Comparison of ENCODE assay signal across 8 cellular contexts in genomic region chr1:19311931-19312781, GRCh38. TPM values are rescaled to one million over a fixed set of nuclear protein-coding genes. Genes with fewer than 3 reads are reported as not detected.
DNase-seq lines count a peak whose midpoint lies in the region; ATAC-seq, FAIRE-seq and TF ChIP-seq lines count a peak whose summit lies in the region.

AKR7A2 (minus strand) TSS chr1:19312144; CDS start chr1:19312124, 20 bp downstream.
SLC66A1 (plus strand) TSS chr1:19312326; CDS start chr1:19317678, 5,352 bp downstream.

- ATAC-seq in GM19043 (IDR thresholded peaks at IDR 0.05; ENCODE audit: low read depth, unreplicated experiment) = peak; percentile 55
- ATAC-seq in HG03342 (IDR thresholded peaks at IDR 0.05; ENCODE audit: unreplicated experiment) = peak; percentile 69

- H3K4me1 ChIP-seq in kidney (ENCODE audit: control insufficient read depth in 1 of 2, insufficient read depth in 1 of 2, low read depth in 1 of 2, low read length in 2 of 2) = peaks cover 13 to 23% of the 10 kb centered on the region in 2 donors

- TF ChIP-seq CTCF in AG10803 (conservative IDR thresholded peaks at IDR 0.05; ENCODE audit: low read length) (0 out of 2 replicates have a peak, but pooled peaks have one; percentile 2), kidney (IDR thresholded peaks at IDR 0.05; ENCODE audit: borderline replicate concordance, extremely low read depth, insufficient read depth) (no peak)

- DNase-seq in AG10803 (ENCODE audit: low read depth) (peak; percentile 89), NCI-H345 treated with DMSO at 0.1 percent for 48 hours (lab: John Stamatoyannopoulos, UW; ENCODE audit: unreplicated experiment) (peak; percentile 84), cerebellum (ENCODE audit: low spot score) (peak; percentile 99), kidney (peak; percentile 97)
- peak; percentile 80 to 81 for DNase-seq in activated CD4-positive, alpha-beta T cell treated with anti-CD3 and anti-CD28 coated beads for 24 hours (ENCODE audit: low read depth in 2 of 2)
- peak; percentile 88 to 89 for DNase-seq in stimulated activated CD4-positive, alpha-beta T cell treated with anti-CD3 and anti-CD28 coated beads, Interleukin-15, amount 100 ng/mL, for 1 hour (ENCODE audit: low read depth in 1 of 2, low spot score in 1 of 2)

- H3K27ac ChIP-seq in kidney (ENCODE audit: low read depth in 2 of 2, low read length in 2 of 2) = peak within 1 kb of the TSS; percentile 61 to 69

- H3K36me3 ChIP-seq in kidney (ENCODE audit: control insufficient read depth in 1 of 2, insufficient read depth in 2 of 2, low read length in 2 of 2) = peaks cover 2 to 9% of the 10 kb centered on the region in 2 donors

- H3K4me3 ChIP-seq in AG10803 (ENCODE audit: low read length) (peak within 1 kb of the TSS; percentile 84), kidney (ENCODE audit: low read length in 2 of 2) (peak within 1 kb of the TSS; percentile 84 to 87)

- intact Hi-C loops in kidney (cut with DNase I) = no loop called here

- H3K9ac ChIP-seq in kidney (ENCODE audit: low read length in 2 of 2) = peak within 1 kb of the TSS; percentile 72 to 75

- no peak for FAIRE-seq in kidney (lab: Jason Lieb, UNC)

- no peaks in the 10 kb centered on the region for H3K9me3 ChIP-seq in kidney (ENCODE audit: control insufficient read depth in 1 of 2, low read length in 2 of 2)

RNA-seq across cellular contexts. Expression of gene AKR7A2, which starts in this region (rescaled TPM):
- total RNA-seq in cerebellum (30.4 TPM), kidney (53.1 TPM)
- 139 TPM for polyA plus RNA-seq in kidney (ENCODE audit: insufficient read depth, low read depth, low replicate concordance)

RNA-seq across cellular contexts. Expression of gene SLC66A1, which starts in this region (rescaled TPM):
- 16.2 TPM for total RNA-seq in cerebellum
- 12.2 TPM for total RNA-seq in kidney
- 14.7 TPM for polyA plus RNA-seq in kidney (ENCODE audit: insufficient read depth, low read depth, low replicate concordance)

Comparison
In these comparisons a context has a peak if more than half of its experiments do, and no peak if none do; other contexts are left out.
1. Peak in every context shown above with its lines: DNase-seq, ATAC-seq, H3K4me3 ChIP-seq and H3K27ac ChIP-seq.